ENCODE assay signal across 20 cellular contexts in the genomic region with DNA sequence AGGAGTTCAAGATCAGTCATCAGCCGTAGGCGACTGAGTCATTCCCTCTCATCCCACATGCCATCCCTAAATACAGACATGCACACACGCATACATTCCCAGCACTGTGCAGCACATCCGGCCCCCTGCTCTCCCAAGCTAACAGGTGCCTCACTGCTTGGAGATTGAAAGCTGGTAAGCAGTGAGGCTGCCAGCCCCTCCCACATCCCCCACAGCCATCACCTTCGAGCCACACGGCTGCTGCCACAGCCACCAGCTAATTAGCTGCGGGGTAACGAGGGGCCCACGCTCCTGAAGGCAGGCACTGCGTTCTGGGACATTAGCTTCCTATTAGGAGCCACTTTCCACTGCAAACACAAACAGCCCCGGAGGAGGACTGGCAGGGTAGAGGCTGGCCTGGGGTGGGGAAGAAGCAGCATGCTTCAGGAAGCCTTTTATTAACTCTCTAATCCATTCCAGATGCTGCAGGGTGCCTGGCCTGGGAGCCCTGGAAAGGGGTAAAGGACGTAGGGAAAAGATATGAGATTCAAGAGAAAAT.
DNase-seq lines count a peak whose midpoint lies in the region; ATAC-seq, FAIRE-seq and TF ChIP-seq lines count a peak whose summit lies in the region.
"Had no signal": no experiment of that assay in that cellular context is flagged by ENCODE, and none has a peak within 500 bp of the region (broad histone marks: within the 10 kb centered on the region; RNA-seq: fewer than 3 reads in every experiment).

No MANE protein-coding gene starts in this region.

- no peak overlapping the region for H2AFZ ChIP-seq in neuronal stem cell (ENCODE audit: low read length)

- peak; percentile 7 to 84 (median 61) for DNase-seq in NCI-H1417 (lab: John Stamatoyannopoulos, UW)
- no peak for DNase-seq in NCI-H1417 treated with DMSO at 0.1 percent for 48 hours (lab: John Stamatoyannopoulos, UW)
- peak; percentile 42 for DNase-seq in HTR-8/SVneo (ENCODE audit: insufficient read length, low spot score)
- DNase-seq in WERI-Rb-1: no peak
- peak; percentile 21 for DNase-seq in neuronal stem cell (ENCODE audit: low spot score)
- DNase-seq: 8988T; activated CD4-positive, CD25-positive, alpha-beta regulatory T cell treated with anti-CD3 and anti-CD28 coated beads, Interleukin-2, amount 50 U/mL, for 72 hours; activated gamma-delta T cell; CD4-positive, alpha-beta T cell; DMS79; effector CD4-positive, alpha-beta T cell; heart left ventricle; NCI-H2081; retina; SIG-M5; stimulated activated naive CD4-positive, alpha-beta T cell treated with Interleukin-2 at 50 U/mL for 16 hours had no signal

- H3K79me1 ChIP-seq in neuronal stem cell (ENCODE audit: low read depth, low read length): no peaks in the 10 kb centered on the region

- H3K27ac ChIP-seq in WERI-Rb-1 (no peak overlapping the region), neuronal stem cell (replicated peaks; ENCODE audit: low read length) (peak overlapping the region; percentile 33)
- H3K27ac ChIP-seq: esophagus muscularis mucosa, heart left ventricle had no signal

- H3K4ac ChIP-seq in neuronal stem cell (ENCODE audit: low read length): no peak overlapping the region

- no peak overlapping the region for H2BK5ac ChIP-seq in neuronal stem cell (ENCODE audit: low read length)

- no peak overlapping the region for H3K4me2 ChIP-seq in neuronal stem cell (ENCODE audit: insufficient read depth, low read length, poor library complexity, severe bottlenecking)

- no peak overlapping the region for H3K14ac ChIP-seq in neuronal stem cell (ENCODE audit: low read length)

- H3K36me3 ChIP-seq in WERI-Rb-1 (no peaks in the 10 kb centered on the region), neuronal stem cell (replicated peaks in 1 of 2; ENCODE audit: control insufficient read depth in 2 of 2, insufficient read depth in 2 of 2, low read length in 2 of 2) (no peaks in the 10 kb centered on the region)
- H3K36me3 ChIP-seq: esophagus muscularis mucosa, heart left ventricle had no signal

- no peak overlapping the region for H3K23ac ChIP-seq in neuronal stem cell (ENCODE audit: low read depth, low read length, poor library complexity)

- H2BK12ac ChIP-seq in neuronal stem cell (ENCODE audit: low read length): no peak overlapping the region

- H3K4me3 ChIP-seq in WERI-Rb-1 (ENCODE audit: low read depth, low read length) (peak overlapping the region; percentile 12; the same call in 1 of the 2 replicates), neuronal stem cell (ENCODE audit: low read length in 2 of 2) (no peak overlapping the region)
- H3K4me3 ChIP-seq: esophagus muscularis mucosa, heart left ventricle had no signal

- H2BK120ac ChIP-seq in neuronal stem cell (ENCODE audit: low read depth, low read length): no peak overlapping the region

- H3K9me3 ChIP-seq in WERI-Rb-1 (ENCODE audit: severe bottlenecking) (peaks cover 8% of the 10 kb centered on the region), neuronal stem cell (replicated peaks in 1 of 2; ENCODE audit: control insufficient read depth in 2 of 2, insufficient read depth in 1 of 2, low read depth in 1 of 2, low read length in 2 of 2) (peaks cover 0 to 4% of the 10 kb centered on the region in 2 donors)

- ATAC-seq in GM19324 (IDR thresholded peaks at IDR 0.05; ENCODE audit: low FRiP score, unreplicated experiment) (no peak), HG02759 (IDR thresholded peaks at IDR 0.05; ENCODE audit: unreplicated experiment) (no peak), HG02970 (IDR thresholded peaks at IDR 0.05; ENCODE audit: low FRiP score, unreplicated experiment) (no peak)
- ATAC-seq: heart left ventricle had no signal

- peaks cover 0 to 15% of the 10 kb centered on the region in 2 donors for H3K4me1 ChIP-seq in neuronal stem cell (ENCODE audit: control insufficient read depth in 2 of 2, insufficient read depth in 1 of 2, low read depth in 1 of 2, low read length in 2 of 2)
- H3K4me1 ChIP-seq: esophagus muscularis mucosa, heart left ventricle had no signal

- FAIRE-seq in HTR-8/SVneo (lab: Jason Lieb, UNC): no peak

- WGBS in neuronal stem cell (ENCODE audit: extremely low coverage in 2 of 2, insufficient read length in 2 of 2, insufficient replicate concordance in 1 of 2), 2 donors: no CpG with 5 or more reads among the region's 12 CpGs

- no peak for TF ChIP-seq CTCF in WERI-Rb-1 (IDR thresholded peaks at IDR 0.05; ENCODE audit: low read depth, low read length)

- H3K9ac ChIP-seq in neuronal stem cell (ENCODE audit: low read depth, low read length, poor library complexity): peak overlapping the region; percentile 15

- H4K91ac ChIP-seq in neuronal stem cell (ENCODE audit: low read depth, low read length, poor library complexity): no peak overlapping the region

- H2BK15ac ChIP-seq in neuronal stem cell (ENCODE audit: low read length): no peak overlapping the region

- H4K8ac ChIP-seq in neuronal stem cell (ENCODE audit: low read depth, low read length): no peak overlapping the region

- H3K27me3 ChIP-seq in WERI-Rb-1 (ENCODE audit: insufficient read depth, low read depth, severe bottlenecking) (no peaks in the 10 kb centered on the region), neuronal stem cell (ENCODE audit: control insufficient read depth in 3 of 3, insufficient read depth in 3 of 3, low read depth in 1 of 3, low read length in 3 of 3) (no peaks in the 10 kb centered on the region)
- H3K27me3 ChIP-seq: esophagus muscularis mucosa had no signal

- H2AK5ac ChIP-seq in neuronal stem cell (ENCODE audit: low read depth, low read length): no peak overlapping the region

- peak overlapping the region; percentile 54 for H3K18ac ChIP-seq in neuronal stem cell (ENCODE audit: low read length)

Comparison
In these comparisons a context has a peak if more than half of its experiments do, and no peak if none do; other contexts are left out.
1. DNase-seq: peak in NCI-H1417 (3 of 3), HTR-8/SVneo (single experiment) and neuronal stem cell (single experiment); none in NCI-H1417 treated with DMSO at 0.1 percent for 48 hours (single experiment) and WERI-Rb-1 (single experiment).